28 cellular contexts compared by ENCODE assay signal in genomic region chr12:60263146-60263545, GRCh38.
"Had no signal": no experiment of that assay in that cellular context is flagged by ENCODE, and none has a peak within 500 bp of the region (broad histone marks: within the 10 kb centered on the region; RNA-seq: fewer than 3 reads in every experiment).

No MANE protein-coding gene starts in this region.

- H3K27me3 Mint-ChIP-seq: activated CD4-positive, alpha-beta memory T cell treated with anti-CD3 and anti-CD28 coated beads, Interleukin-2, amount 10 ng/mL, durations not matched to agents 7 days and 5 days; activated CD4-positive, alpha-beta T cell treated with anti-CD3 and anti-CD28 coated beads, Interleukin-2, amount 10 ng/mL, durations not matched to agents 7 days and 5 days; activated naive CD4-positive, alpha-beta T cell treated with anti-CD3 and anti-CD28 coated beads, Interleukin-2, amount 50 U/mL, for 24 hours; activated naive CD8-positive, alpha-beta T cell treated with anti-CD3 and anti-CD28 coated beads, Interleukin-2, amount 50 U/mL, for 24 hours; type B pancreatic cell had no signal

- H3K4me1 ChIP-seq: left lung, lower lobe of right lung, vagina had no signal

- H3K27ac Mint-ChIP-seq: activated CD4-positive, alpha-beta memory T cell treated with anti-CD3 and anti-CD28 coated beads, Interleukin-2, amount 10 ng/mL, durations not matched to agents 7 days and 5 days; activated CD4-positive, alpha-beta T cell treated with anti-CD3 and anti-CD28 coated beads, Interleukin-2, amount 10 ng/mL, durations not matched to agents 7 days and 5 days; activated naive CD4-positive, alpha-beta T cell treated with anti-CD3 and anti-CD28 coated beads, Interleukin-2, amount 50 U/mL, for 24 hours; activated naive CD8-positive, alpha-beta T cell treated with anti-CD3 and anti-CD28 coated beads, Interleukin-2, amount 50 U/mL, for 24 hours; activated T-helper 2 cell treated with anti-CD3 and anti-CD28 coated beads, Interferon-gamma antibody, Interleukin-2, Interleukin-4, amounts not matched to agents 10 μg/mL and 5 μg/mL and 100 μg/mL, durations not matched to agents 14 hours and 24 hours and 36 hours; natural killer cell; T-helper 1 cell treated with Interleukin-12 subunit alpha and Interleukin-12 subunit beta and Interleukin-4 antibody, amounts not matched to agents 30 μg/mL and 1 μg/mL, for 36 hours; type B pancreatic cell had no signal

- H3K27ac ChIP-seq: cardiac muscle cell, coronary artery, dorsolateral prefrontal cortex, left lung, lower lobe of right lung, thoracic aorta, vagina, WERI-Rb-1 had no signal

- DNase-seq: activated CD4-positive, alpha-beta memory T cell treated with anti-CD3 and anti-CD28 coated beads, Interleukin-2, amount 10 ng/mL, durations not matched to agents 7 days and 5 days; activated CD4-positive, alpha-beta T cell treated with anti-CD3 and anti-CD28 coated beads, Interleukin-2, amount 10 ng/mL, durations not matched to agents 7 days and 5 days; activated CD8-positive, alpha-beta memory T cell treated with anti-CD3 and anti-CD28 coated beads, Interleukin-2, amount 50 U/mL, for 48 hours; activated naive CD8-positive, alpha-beta T cell treated with anti-CD3 and anti-CD28 coated beads, Interleukin-2, amount 50 U/mL, for 24 hours; activated T-cell treated with anti-CD3 and anti-CD28 coated beads, Interleukin-2, amount 50 U/mL, for 4 hours; cerebellar nuclear complex; dorsolateral prefrontal cortex; left lung; lower lobe of right lung; mesendoderm; natural killer cell; posterior cingulate gyrus; right cardiac atrium; stimulated activated CD4-positive, alpha-beta T cell treated with anti-CD3 and anti-CD28 coated beads, Interleukin-12 subunit alpha, Interleukin-12 subunit beta, amount 100 ng/mL, for 4 hours; stimulated activated CD4-positive, alpha-beta T cell treated with anti-CD3 and anti-CD28 coated beads, Interleukin-4, amount 100 ng/mL, for 1 hour; stimulated activated naive CD8-positive, alpha-beta T cell treated with anti-CD3 and anti-CD28 coated beads, Interleukin-15, Interleukin-2, amounts not matched to agents 100 U/mL and 50 U/mL, for 24 hours; T-helper 9 cell; WERI-Rb-1 had no signal

- ATAC-seq: activated CD4-positive, CD25-positive, alpha-beta regulatory T cell treated with anti-CD3 and anti-CD28 coated beads, Interleukin-2, amount 50 U/mL, for 24 hours; activated naive CD8-positive, alpha-beta T cell treated with anti-CD3 and anti-CD28 coated beads, Interleukin-2, amount 50 U/mL, for 24 hours; activated T-cell treated with anti-CD3 and anti-CD28 coated beads, Interleukin-2, amount 50 U/mL, for 4 hours; esophagus mucosa; left lung; lower lobe of right lung; natural killer cell; right cardiac atrium; stimulated activated naive CD8-positive, alpha-beta T cell treated with anti-CD3 and anti-CD28 coated beads, Interleukin-15, Interleukin-2, amounts not matched to agents 100 U/mL and 50 U/mL, for 24 hours had no signal

- H3K36me3 Mint-ChIP-seq: activated naive CD4-positive, alpha-beta T cell treated with anti-CD3 and anti-CD28 coated beads, Interleukin-2, amount 50 U/mL, for 24 hours; natural killer cell; type B pancreatic cell had no signal

- H3K4me3 ChIP-seq: cardiac muscle cell, coronary artery, dorsolateral prefrontal cortex, left lung, lower lobe of right lung, thoracic aorta, vagina had no signal

- H3K4me3 Mint-ChIP-seq: activated CD4-positive, alpha-beta memory T cell treated with anti-CD3 and anti-CD28 coated beads, Interleukin-2, amount 10 ng/mL, durations not matched to agents 7 days and 5 days; activated CD4-positive, alpha-beta T cell treated with anti-CD3 and anti-CD28 coated beads, Interleukin-2, amount 10 ng/mL, durations not matched to agents 7 days and 5 days; activated naive CD4-positive, alpha-beta T cell treated with anti-CD3 and anti-CD28 coated beads, Interleukin-2, amount 50 U/mL, for 24 hours; activated naive CD8-positive, alpha-beta T cell treated with anti-CD3 and anti-CD28 coated beads, Interleukin-2, amount 50 U/mL, for 24 hours; activated T-cell treated with anti-CD3 and anti-CD28 coated beads, Interleukin-2, amount 50 U/mL, for 4 hours; natural killer cell; T-helper 1 cell treated with Interleukin-12 subunit alpha and Interleukin-12 subunit beta and Interleukin-4 antibody, amounts not matched to agents 30 μg/mL and 1 μg/mL, for 36 hours; type B pancreatic cell had no signal

- H3K9me3 ChIP-seq: left lung, lower lobe of right lung, thoracic aorta, vagina had no signal

- H3K9me3 Mint-ChIP-seq: activated CD4-positive, alpha-beta memory T cell treated with anti-CD3 and anti-CD28 coated beads, Interleukin-2, amount 10 ng/mL, durations not matched to agents 7 days and 5 days; activated CD4-positive, alpha-beta T cell treated with anti-CD3 and anti-CD28 coated beads, Interleukin-2, amount 10 ng/mL, durations not matched to agents 7 days and 5 days; activated naive CD4-positive, alpha-beta T cell treated with anti-CD3 and anti-CD28 coated beads, Interleukin-2, amount 50 U/mL, for 24 hours; activated T-helper 2 cell treated with anti-CD3 and anti-CD28 coated beads, Interferon-gamma antibody, Interleukin-2, Interleukin-4, amounts not matched to agents 10 μg/mL and 5 μg/mL and 100 μg/mL, durations not matched to agents 14 hours and 24 hours and 36 hours; T-helper 1 cell treated with Interleukin-12 subunit alpha and Interleukin-12 subunit beta and Interleukin-4 antibody, amounts not matched to agents 30 μg/mL and 1 μg/mL, for 36 hours; type B pancreatic cell had no signal

- H3K4me1 Mint-ChIP-seq: activated CD4-positive, alpha-beta memory T cell treated with anti-CD3 and anti-CD28 coated beads, Interleukin-2, amount 10 ng/mL, durations not matched to agents 7 days and 5 days; activated CD4-positive, alpha-beta T cell treated with anti-CD3 and anti-CD28 coated beads, Interleukin-2, amount 10 ng/mL, durations not matched to agents 7 days and 5 days; activated naive CD4-positive, alpha-beta T cell treated with anti-CD3 and anti-CD28 coated beads, Interleukin-2, amount 50 U/mL, for 24 hours; activated naive CD8-positive, alpha-beta T cell treated with anti-CD3 and anti-CD28 coated beads, Interleukin-2, amount 50 U/mL, for 24 hours; natural killer cell had no signal

- H3K36me3 ChIP-seq: cardiac muscle cell, left lung, lower lobe of right lung, thoracic aorta, vagina, WERI-Rb-1 had no signal

- H3K27me3 ChIP-seq: cardiac muscle cell, dorsolateral prefrontal cortex, left lung, vagina had no signal
